8 cellular contexts compared by ENCODE assay signal in the genomic region with DNA sequence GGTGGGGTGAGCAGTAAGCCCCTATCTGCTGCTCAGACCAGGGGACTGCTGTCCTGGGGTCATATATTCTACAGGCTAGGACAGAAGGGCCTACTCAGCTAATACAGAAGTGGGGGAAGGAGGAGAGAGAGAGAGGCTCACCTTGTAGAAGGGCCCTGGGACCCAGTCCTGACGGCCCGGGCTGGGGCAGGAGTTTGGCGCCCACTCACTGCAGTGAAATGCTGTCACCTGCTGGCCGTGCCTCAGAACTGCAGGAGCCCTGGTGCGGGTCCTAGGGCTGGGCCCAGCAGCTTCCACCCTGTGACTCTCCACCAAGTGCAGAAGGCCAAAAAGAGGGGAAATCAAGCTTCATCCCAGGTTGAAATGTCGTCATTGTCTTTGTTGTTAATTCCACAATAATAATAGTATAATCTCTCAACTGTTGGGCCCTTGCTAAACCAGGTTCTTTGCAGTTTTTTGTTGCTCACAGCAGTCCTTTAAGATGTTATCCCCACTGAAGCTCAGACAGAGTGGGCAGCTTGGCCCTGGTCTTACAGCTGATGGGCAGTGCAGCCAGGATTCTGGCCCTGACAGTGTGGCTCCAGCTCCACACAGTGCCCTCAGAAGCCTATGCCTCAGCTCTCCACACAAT. TPM values are rescaled to one million over a fixed set of nuclear protein-coding genes. Genes with fewer than 3 reads are reported as not detected.
DNase-seq lines count a peak whose midpoint lies in the region; ATAC-seq, FAIRE-seq and TF ChIP-seq lines count a peak whose summit lies in the region.

No MANE protein-coding gene starts in this region.

- H3K9me1 ChIP-seq in endothelial cell of umbilical vein (replicated peaks; ENCODE audit: control insufficient read depth, extremely low read depth, insufficient read depth, low read length), result no peaks in the 10 kb centered on the region

- H3K79me2 ChIP-seq in DND-41 (ENCODE audit: insufficient read depth, low read length) (no peaks in the 10 kb centered on the region), endothelial cell of umbilical vein (ENCODE audit: control insufficient read depth, insufficient read depth, low read length) (no peaks in the 10 kb centered on the region)

- ATAC-seq in DND-41 (ENCODE audit: insufficient read depth, low read depth) (peak; percentile 96), HG02884 (IDR thresholded peaks at IDR 0.05; ENCODE audit: unreplicated experiment) (peak; percentile 50), GM18505 (IDR thresholded peaks at IDR 0.05; ENCODE audit: unreplicated experiment) (no peak)

- H3K4me2 ChIP-seq in DND-41 (ENCODE audit: insufficient read depth, low read length) (no peak overlapping the region), endothelial cell of umbilical vein (ENCODE audit: insufficient read depth, low read length) (no peak overlapping the region)

- intact Hi-C loops in endothelial cell of umbilical vein (cut with micrococcal nuclease), result loop anchor here (1.0 kb wide), 6 partner anchors 95 to 627 kb away; no protein-coding TSS in a partner anchor

- H3K27ac ChIP-seq in DND-41 (ENCODE audit: low read length), result no peak overlapping the region
- no peak overlapping the region for H3K27ac ChIP-seq in endothelial cell of umbilical vein (ENCODE audit: insufficient read depth, low read depth, low read length)

- H4K20me1 ChIP-seq in DND-41 (ENCODE audit: insufficient read depth, low read length) (peaks cover 24% of the 10 kb centered on the region), endothelial cell of umbilical vein (replicated peaks; ENCODE audit: control insufficient read depth, extremely low read depth, insufficient read depth, low read length) (no peaks in the 10 kb centered on the region)

- H2AFZ ChIP-seq in DND-41 (ENCODE audit: low read depth, low read length), result no peak overlapping the region
- H2AFZ ChIP-seq in endothelial cell of umbilical vein (ENCODE audit: low read depth, low read length), result no peak overlapping the region

- dilution Hi-C loops in endothelial cell of umbilical vein (cut with MboI; ENCODE audit: extremely low pct_ligation_motif_present, low sequenced_read_pairs), result no loop called here

- no peak overlapping the region for H3K9ac ChIP-seq in DND-41 (ENCODE audit: low read depth, low read length)
- no peak overlapping the region for H3K9ac ChIP-seq in endothelial cell of umbilical vein (replicated peaks; ENCODE audit: extremely low read depth, insufficient read depth, low read length)

- peak; percentile 65 for DNase-seq in DND-41
- peak; percentile 61 for DNase-seq in NCI-H774 (lab: John Stamatoyannopoulos, UW)
- peak; percentile 26 for DNase-seq in activated CD8-positive, alpha-beta memory T cell treated with anti-CD3 and anti-CD28 coated beads, Interleukin-2, amount 50 U/mL, for 24 hours (ENCODE audit: extremely low read depth)
- peak; percentile 42 for DNase-seq in endothelial cell of umbilical vein (ENCODE audit: low read depth, low spot score)
- peak; percentile 62 for DNase-seq in mucosa of gallbladder (ENCODE audit: low spot score)
- DNase-seq in stimulated activated CD8-positive, alpha-beta memory T cell treated with anti-CD3 and anti-CD28 coated beads, Interleukin-4, amount 100 ng/mL, for 48 hours, result peak; percentile 82

- H3K4me3 ChIP-seq in DND-41 (ENCODE audit: low read depth in 1 of 2, low read length in 2 of 2) (no peak overlapping the region), endothelial cell of umbilical vein (replicated peaks in 1 of 3; ENCODE audit: insufficient read depth in 1 of 3, low read depth in 1 of 3, low read length in 3 of 3) (no peak overlapping the region)

- peaks cover 25% of the 10 kb centered on the region for H3K27me3 ChIP-seq in DND-41 (ENCODE audit: insufficient read depth, low read length, poor library complexity)
- peaks cover 0 to 2% of the 10 kb centered on the region in 2 experiments for H3K27me3 ChIP-seq in endothelial cell of umbilical vein (ENCODE audit: control insufficient read depth in 2 of 2, insufficient read depth in 2 of 2, low read length in 2 of 2)

- no peaks in the 10 kb centered on the region for H3K36me3 ChIP-seq in DND-41 (ENCODE audit: insufficient read depth, low read length)
- H3K36me3 ChIP-seq in endothelial cell of umbilical vein (ENCODE audit: control insufficient read depth in 2 of 2, extremely low read depth in 1 of 2, insufficient read depth in 2 of 2, low read length in 2 of 2), result no peaks in the 10 kb centered on the region

- CTCF ChIA-PET in endothelial cell of umbilical vein (lab: Charles Lee), result interaction anchor here (0.6 to 2.5 kb wide), 37 partner anchors 10 to 768 kb away, joined by 3 to 31 read pairs (median 4); a partner anchor contains a TSS

- no peaks in the 10 kb centered on the region for H3K4me1 ChIP-seq in DND-41 (ENCODE audit: insufficient read depth, low read length)
- no peaks in the 10 kb centered on the region for H3K4me1 ChIP-seq in endothelial cell of umbilical vein (ENCODE audit: control insufficient read depth, extremely low read depth, insufficient read depth, low read length)

- no peaks in the 10 kb centered on the region for H3K9me3 ChIP-seq in DND-41 (ENCODE audit: insufficient read depth, low read length, severe bottlenecking)
- H3K9me3 ChIP-seq in endothelial cell of umbilical vein (replicated peaks; ENCODE audit: control insufficient read depth, insufficient read depth, low read length), result no peaks in the 10 kb centered on the region

- TF ChIP-seq CTCF in DND-41 (IDR thresholded peaks at IDR 0.05; ENCODE audit: borderline replicate concordance, extremely low read depth, low read length, poor library complexity, severe bottlenecking) (peak; percentile 98), endothelial cell of umbilical vein (IDR thresholded peaks at IDR 0.05; ENCODE audit: extremely low read depth in 1 of 2, insufficient read depth in 1 of 2, low read depth in 1 of 2, low read length in 2 of 2) (peak; percentile 96 to 99)

- TF ChIP-seq POLR2A in endothelial cell of umbilical vein (IDR thresholded peaks at IDR 0.05; ENCODE audit: low read depth, low read length), result no peak
- no peak for TF ChIP-seq POLR2A in GM18505 (IDR thresholded peaks at IDR 0.05; ENCODE audit: borderline replicate concordance, extremely low read depth, insufficient read depth, insufficient read length)

- BruUV-seq in endothelial cell of umbilical vein (replicated peaks; lab: Mats Ljungman, UMichigan), result no TSS peak

- FAIRE-seq in endothelial cell of umbilical vein (lab: Jason Lieb, UNC), result peak; percentile 73

- POLR2A ChIA-PET in endothelial cell of umbilical vein (lab: Charles Lee), result no interaction called here

TF ChIP-seq in endothelial cell of umbilical vein, 7 proteins besides CTCF, POLR2A, EP300 and RAD21:
- TF ChIP-seq JUN (IDR thresholded peaks at IDR 0.05; ENCODE audit: borderline replicate concordance, insufficient read depth, insufficient read length, low read depth), result no peak
- TF ChIP-seq POLR2AphosphoS5 (IDR thresholded peaks at IDR 0.05; ENCODE audit: insufficient read depth, low read depth, low read length), result no peak
- TF ChIP-seq MYC (IDR thresholded peaks at IDR 0.05; ENCODE audit: low read depth, low read length), result no peak
- TF ChIP-seq, protein P1, sequence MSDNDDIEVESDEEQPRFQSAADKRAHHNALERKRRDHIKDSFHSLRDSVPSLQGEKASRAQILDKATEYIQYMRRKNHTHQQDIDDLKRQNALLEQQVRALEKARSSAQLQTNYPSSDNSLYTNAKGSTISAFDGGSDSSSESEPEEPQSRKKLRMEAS (IDR thresholded peaks at IDR 0.05; ENCODE audit: insufficient read depth, insufficient read length), result no peak
- no peak for TF ChIP-seq EZH2 (IDR thresholded peaks at IDR 0.05; ENCODE audit: borderline replicate concordance, low read depth, low read length, severe bottlenecking)
- TF ChIP-seq FOS (IDR thresholded peaks at IDR 0.05; ENCODE audit: borderline replicate concordance, insufficient read depth, low read length), result no peak
- TF ChIP-seq GATA2 (IDR thresholded peaks at IDR 0.05; ENCODE audit: insufficient read depth, insufficient read length, low read depth, low read length), result no peak

RNA-seq across cellular contexts. Expression of a gene that starts 29.6 kb away (rescaled TPM):
- not detected in 2 replicates for total RNA-seq in endothelial cell of umbilical vein
- polyA plus RNA-seq in endothelial cell of umbilical vein, result not detected in 2 replicates
- polyA plus RNA-seq in endothelial cell of umbilical vein (2011; cell fraction: cytosol; rRNA removed), result not detected in 2 replicates
- 0.04 TPM in 1 of 2 replicates, not detected in the other for polyA plus RNA-seq in endothelial cell of umbilical vein (2011; cell fraction: nucleus; rRNA removed)
- polyA plus RNA-seq in endothelial cell of umbilical vein (2012), result not detected in 2 replicates
- polyA minus RNA-seq in endothelial cell of umbilical vein, result not detected in 2 replicates
- polyA minus RNA-seq in endothelial cell of umbilical vein (2011; cell fraction: cytosol; rRNA and poly(A)+ RNA removed), result 82.3 TPM
- polyA minus RNA-seq in endothelial cell of umbilical vein (2011; cell fraction: nucleus; rRNA and poly(A)+ RNA removed), result 0.14 TPM in 1 of 2 replicates, not detected in the other
- total RNA-seq in mucosa of gallbladder, result 13.5 TPM

Comparison
In these comparisons a context has a peak if more than half of its experiments do, and no peak if none do; other contexts are left out.
1. DNase-seq: peak in every context shown above with its lines; median percentile 82 in stimulated activated CD8-positive, alpha-beta memory T cell treated with anti-CD3 and anti-CD28 coated beads, Interleukin-4, amount 100 ng/mL, for 48 hours; 65 in DND-41; 62 in mucosa of gallbladder; 61 in NCI-H774; 42 in endothelial cell of umbilical vein; 26 in activated CD8-positive, alpha-beta memory T cell treated with anti-CD3 and anti-CD28 coated beads, Interleukin-2, amount 50 U/mL, for 24 hours.
2. RNA of a gene that starts 29.6 kb away (total RNA-seq): 13.5 TPM in mucosa of gallbladder (single experiment); not detected in endothelial cell of umbilical vein; every median in the first group is over 10 times any median in the second.